ENCODE assay signal across 14 cellular contexts in the genomic region with DNA sequence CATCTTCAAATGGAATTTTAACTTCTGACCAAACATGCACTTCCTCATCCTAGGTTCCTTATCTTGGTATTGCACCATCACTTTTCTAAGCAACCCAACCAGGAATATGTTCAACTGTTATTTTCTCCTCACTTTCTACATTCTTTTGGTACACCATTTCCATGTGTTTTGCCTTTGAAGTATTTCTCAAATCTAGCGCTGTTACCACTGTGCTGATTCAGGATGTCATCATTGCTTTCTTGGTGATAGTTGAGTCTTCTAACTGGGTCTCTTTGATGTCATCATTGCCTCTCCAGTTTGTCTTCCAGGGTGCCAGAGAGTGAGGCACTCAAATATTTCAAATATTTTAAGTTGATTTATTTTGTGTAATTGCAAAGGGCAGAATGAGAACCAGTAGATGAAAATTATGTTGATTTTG. TPM values are rescaled to one million over a fixed set of nuclear protein-coding genes. Genes with fewer than 3 reads are reported as not detected.
A peak's percentile ranks its signal among the peaks of the same experiment; 100 is the strongest.
DNase-seq lines count a peak whose midpoint lies in the region; ATAC-seq and TF ChIP-seq lines count a peak whose summit lies in the region.
"Had no signal": no experiment of that assay in that cellular context is flagged by ENCODE, and none has a peak within 500 bp of the region (broad histone marks: within the 10 kb centered on the region; RNA-seq: fewer than 3 reads in every experiment).

No MANE protein-coding gene starts in this region.

- DNase-seq in AG04449 (ENCODE audit: low read depth, low spot score) (peak; percentile 36), HS-27A (ENCODE audit: low read depth) (peak; percentile 22), SKM-1 treated with dmso at 0.1 percent for 144 hours (lab: John Stamatoyannopoulos, UW; ENCODE audit: unreplicated experiment) (peak; percentile 73), fibroblast of peridontal ligament (ENCODE audit: extremely low read depth) (peak; percentile 75), occipital lobe (lab: John Stamatoyannopoulos, UW) (no peak)
- no peak for DNase-seq in activated naive CD4-positive, alpha-beta T cell treated with anti-CD3 and anti-CD28 coated beads, Interleukin-2, amount 50 U/mL, for 16 hours
- DNase-seq: activated CD4-positive, CD25-positive, alpha-beta regulatory T cell; NCI-H1092 treated with DMSO at 0.1 percent for 48 hours; right lobe of liver; testis had no signal

- CTCF ChIA-PET in AG04449 (lab: Yijun Ruan, JAX): no interaction called here

- POLR2A ChIA-PET in AG04449 (lab: Yijun Ruan, JAX): no interaction called here

- TF ChIP-seq CTCF in AG04449 (IDR thresholded peaks at IDR 0.05; ENCODE audit: insufficient read depth, low read length, missing control alignments): no peak

- no peak for ATAC-seq in HG02678 (IDR thresholded peaks at IDR 0.05; ENCODE audit: unreplicated experiment)
- ATAC-seq in GM21390 (IDR thresholded peaks at IDR 0.05; ENCODE audit: unreplicated experiment): no peak
- ATAC-seq: right lobe of liver had no signal

- H3K4me3 ChIP-seq in AG04449 (ENCODE audit: low read depth, low read length): no peak overlapping the region
- H3K4me3 ChIP-seq: ascending aorta, right lobe of liver, testis had no signal

RNA-seq across cellular contexts. Expression of gene HORMAD2, which starts 47.5 kb away (rescaled TPM):
- total RNA-seq in occipital lobe: 0.78 TPM
- total RNA-seq: ascending aorta, neural crest cell had no signal

Comparison
In these comparisons a context has a peak if more than half of its experiments do, and no peak if none do; other contexts are left out.
1. DNase-seq: peak in AG04449 (single experiment), HS-27A (single experiment), SKM-1 treated with dmso at 0.1 percent for 144 hours (single experiment) and fibroblast of peridontal ligament (single experiment); none in activated naive CD4-positive, alpha-beta T cell treated with anti-CD3 and anti-CD28 coated beads, Interleukin-2, amount 50 U/mL, for 16 hours (single experiment) and occipital lobe (single experiment).